In the genomic region with DNA sequence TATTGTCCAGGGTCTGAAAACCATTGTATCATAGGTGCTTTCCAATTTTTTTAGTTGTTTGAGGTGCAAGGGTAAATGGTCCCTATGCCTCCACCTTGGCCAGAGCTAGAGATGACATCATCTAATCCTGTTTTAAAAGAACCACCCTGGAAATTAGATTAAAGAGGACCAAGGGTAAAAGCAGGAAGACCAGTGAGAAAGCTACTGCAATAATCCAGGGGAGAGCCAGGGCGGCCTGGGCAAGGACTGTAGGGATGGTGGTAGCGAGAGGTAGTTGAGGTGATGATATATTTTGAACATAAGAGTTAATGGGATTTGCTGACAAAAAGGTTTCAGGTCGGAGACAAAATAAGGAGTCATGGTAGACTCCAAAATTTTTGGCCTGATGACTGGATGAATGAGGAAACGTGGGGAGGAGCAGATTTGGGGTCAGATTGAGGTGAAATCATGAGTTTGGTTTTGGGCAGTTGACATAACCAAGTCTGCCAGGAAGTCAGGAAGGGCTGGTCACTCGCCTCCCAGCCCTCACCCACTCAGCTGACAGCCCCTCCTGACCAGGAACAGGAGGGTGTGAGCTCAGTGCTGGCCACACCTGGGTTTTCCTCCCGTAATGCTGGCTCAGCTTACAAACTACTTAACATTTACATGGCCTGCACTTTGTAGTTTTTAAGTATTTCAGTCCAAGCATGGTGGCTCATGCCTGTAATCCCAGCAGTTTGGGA, we compare ENCODE assay signal across 20 cellular contexts. TPM values are rescaled to one million over a fixed set of nuclear protein-coding genes. Genes with fewer than 3 reads are reported as not detected.
"Had no signal": no experiment of that assay in that cellular context is flagged by ENCODE, and none has a peak within 500 bp of the region (broad histone marks: within the 10 kb centered on the region; RNA-seq: fewer than 3 reads in every experiment).

No MANE protein-coding gene starts in this region.

- H3K4me3 Mint-ChIP-seq: activated CD4-positive, alpha-beta memory T cell treated with anti-CD3 and anti-CD28 coated beads for 36 hours; activated naive CD8-positive, alpha-beta T cell; activated T-cell treated with anti-CD3 and anti-CD28 coated beads, Interleukin-2, amount 50 U/mL, for 4 hours; stimulated activated naive CD8-positive, alpha-beta T cell treated with anti-CD3 and anti-CD28 coated beads, Interleukin-15, Interleukin-2, amounts not matched to agents 100 ng/mL and 50 ng/mL, for 24 hours; T-helper 2 cell treated with Interferon-gamma antibody and Interleukin-4, amounts not matched to agents 5 μg/mL and 100 μg/mL, for 36 hours had no signal

- H3K9me3 ChIP-seq: esophagus muscularis mucosa, upper lobe of left lung had no signal

- H3K27me3 Mint-ChIP-seq: activated naive CD8-positive, alpha-beta T cell had no signal

- DNase-seq: activated CD4-positive, alpha-beta memory T cell treated with anti-CD3 and anti-CD28 coated beads for 36 hours; activated effector memory CD4-positive, alpha-beta T cell treated with anti-CD3 and anti-CD28 coated beads, Interleukin-2, amount 50 U/mL, for 16 hours; activated T-cell treated with anti-CD3 and anti-CD28 coated beads, Interleukin-2, amount 50 U/mL, for 4 hours; dorsolateral prefrontal cortex; foreskin keratinocyte; islet precursor cell; naive thymus-derived CD4-positive, alpha-beta T cell; occipital lobe; stimulated activated CD4-positive, alpha-beta T cell treated with anti-CD3 and anti-CD28 coated beads, Interleukin-12 subunit alpha, Interleukin-12 subunit beta, amount 100 ng/mL, for 4 hours; stimulated activated CD8-positive, alpha-beta memory T cell treated with anti-CD3 and anti-CD28 coated beads, Interleukin-4, amount 100 ng/mL, for 48 hours; SW 1271; upper lobe of left lung had no signal

- ATAC-seq: activated T-cell treated with anti-CD3 and anti-CD28 coated beads, Interleukin-2, amount 50 U/mL, for 4 hours; foreskin keratinocyte had no signal

- H3K27me3 ChIP-seq: dorsolateral prefrontal cortex, upper lobe of left lung had no signal

- H3K27ac Mint-ChIP-seq: activated CD4-positive, alpha-beta memory T cell treated with anti-CD3 and anti-CD28 coated beads for 36 hours; activated naive CD8-positive, alpha-beta T cell; naive thymus-derived CD4-positive, alpha-beta T cell; stimulated activated naive CD8-positive, alpha-beta T cell treated with anti-CD3 and anti-CD28 coated beads, Interleukin-15, Interleukin-2, amounts not matched to agents 100 ng/mL and 50 ng/mL, for 24 hours; T-helper 2 cell treated with Interferon-gamma antibody and Interleukin-4, amounts not matched to agents 5 μg/mL and 100 μg/mL, for 36 hours had no signal

- H3K36me3 Mint-ChIP-seq: activated CD4-positive, alpha-beta memory T cell treated with anti-CD3 and anti-CD28 coated beads for 36 hours; activated naive CD8-positive, alpha-beta T cell; naive thymus-derived CD4-positive, alpha-beta T cell had no signal

- H3K36me3 ChIP-seq: esophagus muscularis mucosa, upper lobe of left lung had no signal

- H3K27ac ChIP-seq: dorsolateral prefrontal cortex, esophagus muscularis mucosa, foreskin keratinocyte, upper lobe of left lung had no signal

- H3K4me1 ChIP-seq: foreskin keratinocyte had no signal

- H3K4me3 ChIP-seq: dorsolateral prefrontal cortex, esophagus muscularis mucosa, upper lobe of left lung had no signal

- H3K9me3 Mint-ChIP-seq: activated CD4-positive, alpha-beta memory T cell treated with anti-CD3 and anti-CD28 coated beads for 36 hours; activated T-cell treated with anti-CD3 and anti-CD28 coated beads, Interleukin-2, amount 50 U/mL, for 4 hours; naive thymus-derived CD4-positive, alpha-beta T cell; stimulated activated naive CD8-positive, alpha-beta T cell treated with anti-CD3 and anti-CD28 coated beads, Interleukin-15, Interleukin-2, amounts not matched to agents 100 ng/mL and 50 ng/mL, for 24 hours; T-helper 2 cell treated with Interferon-gamma antibody and Interleukin-4, amounts not matched to agents 5 μg/mL and 100 μg/mL, for 36 hours had no signal

RNA-seq across cellular contexts. Expression of a gene that starts 23.0 kb away (rescaled TPM):
- total RNA-seq: activated T-cell treated with anti-CD3 and anti-CD28 coated beads, Interleukin-2, amount 50 U/mL, for 4 hours had no signal
- polyA plus RNA-seq: naive thymus-derived CD4-positive, alpha-beta T cell had no signal

RNA-seq across cellular contexts. Expression of a gene that starts 42.9 kb away (rescaled TPM):
- total RNA-seq: activated T-cell treated with anti-CD3 and anti-CD28 coated beads, Interleukin-2, amount 50 U/mL, for 4 hours; cerebellum; esophagus muscularis mucosa; foreskin keratinocyte; liver; occipital lobe; pulmonary artery endothelial cell; temporal lobe; upper lobe of left lung had no signal
- polyA plus RNA-seq: foreskin keratinocyte had no signal

RNA-seq across cellular contexts. Expression of a gene that starts 46.8 kb away (rescaled TPM):
- total RNA-seq: activated CD4-positive, alpha-beta memory T cell treated with anti-CD3 and anti-CD28 coated beads for 36 hours; activated T-cell treated with anti-CD3 and anti-CD28 coated beads, Interleukin-2, amount 50 U/mL, for 4 hours; naive thymus-derived CD4-positive, alpha-beta T cell; pulmonary artery endothelial cell had no signal
- polyA plus RNA-seq: naive thymus-derived CD4-positive, alpha-beta T cell had no signal

RNA-seq across cellular contexts. Expression of a gene that starts 52.8 kb away (rescaled TPM):
- total RNA-seq: activated CD4-positive, alpha-beta memory T cell treated with anti-CD3 and anti-CD28 coated beads for 36 hours; cerebellum; dorsolateral prefrontal cortex; naive thymus-derived CD4-positive, alpha-beta T cell; occipital lobe; pulmonary artery endothelial cell had no signal
- polyA plus RNA-seq: naive thymus-derived CD4-positive, alpha-beta T cell had no signal
